ENCODE assay signal across 15 cellular contexts in the genomic region with DNA sequence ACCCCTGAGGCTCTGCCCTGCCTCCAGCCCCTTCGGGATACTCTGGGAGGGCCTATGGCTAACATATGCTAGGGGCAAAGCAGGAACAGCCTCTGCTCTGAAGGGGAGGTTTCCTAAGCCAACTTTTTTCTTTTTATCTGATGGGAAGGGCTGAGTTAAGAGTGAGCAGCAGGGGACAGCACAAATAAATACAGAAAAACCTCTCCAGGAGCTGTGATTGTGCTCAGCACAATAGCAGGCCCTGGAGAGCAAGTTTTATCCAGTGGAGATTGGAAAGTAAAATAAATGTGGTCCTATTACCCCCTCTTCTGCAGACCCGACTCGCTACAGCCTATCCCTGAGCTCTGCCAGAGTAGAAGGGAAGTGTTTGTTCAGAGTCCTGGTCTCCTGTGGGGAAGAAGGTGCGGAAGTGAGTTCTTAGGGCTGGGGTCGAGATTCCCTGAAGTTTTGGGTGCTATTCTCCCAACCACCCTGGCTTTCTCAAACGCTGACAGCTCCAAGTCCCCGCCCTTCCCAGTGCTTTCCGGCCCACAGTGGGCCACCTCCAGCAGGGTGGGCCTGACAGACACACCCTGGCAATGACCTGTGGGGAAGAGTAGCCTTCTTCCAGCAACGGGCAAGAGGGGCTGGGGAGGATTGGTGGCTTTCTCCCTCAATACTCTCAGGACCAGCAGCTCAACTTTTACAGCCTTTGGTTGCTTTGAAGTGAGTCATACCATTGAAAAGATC. TPM values are rescaled to one million over a fixed set of nuclear protein-coding genes. Genes with fewer than 3 reads are reported as not detected.
DNase-seq lines count a peak whose midpoint lies in the region; ATAC-seq and TF ChIP-seq lines count a peak whose summit lies in the region.
"Had no signal": no experiment of that assay in that cellular context is flagged by ENCODE, and none has a peak within 500 bp of the region (broad histone marks: within the 10 kb centered on the region; RNA-seq: fewer than 3 reads in every experiment).

No MANE protein-coding gene starts in this region.

- peak; percentile 40 for ATAC-seq in left ventricle myocardium superior
- ATAC-seq in HG03039 (IDR thresholded peaks at IDR 0.05; ENCODE audit: unreplicated experiment), result no peak
- ATAC-seq: activated CD4-positive, alpha-beta T cell treated with anti-CD3 and anti-CD28 coated beads for 36 hours; activated naive CD8-positive, alpha-beta T cell treated with anti-CD3 and anti-CD28 coated beads, Interleukin-2, amount 50 U/mL, for 24 hours had no signal

- CTCF ChIA-PET in HEK293 (lab: Yijun Ruan, JAX), result interaction anchor here (0.9 to 1.2 kb wide), 2 partner anchors 106 to 124 kb away, joined by 3 to 6 read pairs; no protein-coding TSS in a partner anchor

- no peaks in the 10 kb centered on the region for H3K36me3 ChIP-seq in HEK293 (ENCODE audit: control insufficient read depth in 2 of 2, insufficient read depth in 1 of 2, low read length in 2 of 2)
- no peaks in the 10 kb centered on the region for H3K36me3 ChIP-seq in prostate gland

- H3K9me3 ChIP-seq in HEK293 (ENCODE audit: control insufficient read depth, insufficient read depth, low read depth, low read length), result no peaks in the 10 kb centered on the region
- H3K9me3 ChIP-seq in prostate gland, result no peaks in the 10 kb centered on the region

- no peak for TF ChIP-seq POLR2A in prostate gland (IDR thresholded peaks at IDR 0.05)

- no peak for DNase-seq in caudate nucleus (lab: John Stamatoyannopoulos, UW)
- no peak for DNase-seq in left ventricle myocardium superior
- DNase-seq in prostate gland (ENCODE audit: low spot score), result no peak
- no peak for DNase-seq in GM20000 (ENCODE audit: low spot score)
- no peak for DNase-seq in COLO829 (ENCODE audit: low spot score)
- no peak for DNase-seq in foreskin fibroblast
- DNase-seq: activated CD4-positive, alpha-beta T cell treated with anti-CD3 and anti-CD28 coated beads for 36 hours; activated naive CD8-positive, alpha-beta T cell treated with anti-CD3 and anti-CD28 coated beads, Interleukin-2, amount 50 U/mL, for 24 hours; kidney glomerular epithelial cell; NCI-H1105 treated with DMSO at 0.1 percent for 48 hours; NCI-H446; nephron progenitor cell had no signal

- H3K4me3 ChIP-seq in HEK293 (ENCODE audit: low read depth, low read length) (no peak overlapping the region), prostate gland (no peak overlapping the region), foreskin fibroblast (ENCODE audit: low read depth in 1 of 2, low read length in 2 of 2) (no peak overlapping the region)
- H3K4me3 ChIP-seq: skin epidermis had no signal

- no peaks in the 10 kb centered on the region for H3K27me3 ChIP-seq in prostate gland (replicated peaks; ENCODE audit: insufficient read depth)

- intact Hi-C loops in left ventricle myocardium superior (cut with micrococcal nuclease), result no loop called here
- intact Hi-C loops in prostate gland (cut with DNase I), result no loop called here

- WGBS in prostate gland, result 30% methylated on average over 9 of the region's 9 CpGs

- no peak for TF ChIP-seq CTCF in HEK293 (tag by site-specific recombination; IDR thresholded peaks at IDR 0.05)
- no peak for TF ChIP-seq CTCF in prostate gland (IDR thresholded peaks at IDR 0.05)
- no peak for TF ChIP-seq CTCF in GM20000 (IDR thresholded peaks at IDR 0.05; ENCODE audit: extremely low read depth, missing control alignments)
- no peak for TF ChIP-seq CTCF in foreskin fibroblast (IDR thresholded peaks at IDR 0.05; ENCODE audit: low read depth, low read length)

- H3K27ac ChIP-seq in HEK293 (ENCODE audit: extremely low read depth, low read depth, low read length) (no peak overlapping the region), caudate nucleus (ENCODE audit: low read depth, low read length) (peak overlapping the region; percentile 61), prostate gland (peak overlapping the region; percentile 57 to 59)

- H3K4me1 ChIP-seq in HEK293 (ENCODE audit: control insufficient read depth, insufficient read depth, low read length) (no peaks in the 10 kb centered on the region), prostate gland (replicated peaks) (no peaks in the 10 kb centered on the region)

- POLR2A ChIA-PET in HEK293 (lab: Yijun Ruan, JAX), result interaction anchor here (0.6 kb wide), 1 partner anchor 1810 kb away, joined by 3 read pairs; no protein-coding TSS in a partner anchor

TF ChIP-seq in HEK293, 187 proteins besides CTCF, POLR2A, EP300 and RAD21:
- no peak for TF ChIP-seq PRDM2 (tag by site-specific recombination; IDR thresholded peaks at IDR 0.05; ENCODE audit: borderline replicate concordance)
- TF ChIP-seq ZIC2 (tag by site-specific recombination; IDR thresholded peaks at IDR 0.05), result 0 out of 2 replicates have a peak, but pooled peaks have one; percentile 16
- TF ChIP-seq GLIS1 (tag by site-specific recombination; IDR thresholded peaks at IDR 0.05), result peak; percentile 38; the same call in 1 of the 2 replicates
- TF ChIP-seq ZNF341 (tag by site-specific recombination; IDR thresholded peaks at IDR 0.05; ENCODE audit: low read depth), result peak; percentile 59

RNA-seq across cellular contexts. Expression of gene AFAP1L2, which starts 23.0 kb away (rescaled TPM):
- 4.5 TPM for total RNA-seq in left ventricle myocardium superior
- 10 to 100 TPM; 16.1 to 34.1 TPM for total RNA-seq in prostate gland
